In genomic region chr6:68635706-68636513, GRCh38 we compare ENCODE assay signal across 8 cellular contexts. TPM values are rescaled to one million over a fixed set of nuclear protein-coding genes. Genes with fewer than 3 reads are reported as not detected.
A peak's percentile ranks its signal among the peaks of the same experiment; 100 is the strongest.
DNase-seq lines count a peak whose midpoint lies in the region; ATAC-seq and TF ChIP-seq lines count a peak whose summit lies in the region.

No MANE protein-coding gene starts in this region.

- peak overlapping the region; percentile 94 for H3K4me2 ChIP-seq in GM23338
- peak overlapping the region; percentile 98 for H3K4me2 ChIP-seq in trophoblast cell (ENCODE audit: low read length)

- peaks cover 64% of the 10 kb centered on the region for H3K27me3 ChIP-seq in GM23338 (ENCODE audit: insufficient read depth)
- H3K27me3 ChIP-seq in WERI-Rb-1 (ENCODE audit: insufficient read depth, low read depth, severe bottlenecking) = no peaks in the 10 kb centered on the region
- H3K27me3 ChIP-seq in trophoblast cell (ENCODE audit: insufficient read depth, low read length) = peaks cover 11% of the 10 kb centered on the region

- peak; percentile 27 for ATAC-seq in GM23338
- no peak for ATAC-seq in activated CD4-positive, CD25-positive, alpha-beta regulatory T cell treated with anti-CD3 and anti-CD28 coated beads, Interleukin-2, amount 50 U/mL, for 24 hours
- no peak for ATAC-seq in HG02763 (IDR thresholded peaks at IDR 0.05; ENCODE audit: unreplicated experiment)

- H3F3A ChIP-seq in GM23338 (replicated peaks; ENCODE audit: low read depth) = 0 out of 2 replicates have a peak, but pooled peaks cover 6% of the 10 kb centered on the region

- H4K12ac ChIP-seq in trophoblast cell (ENCODE audit: low read depth, low read length) = no peak overlapping the region

- no peak overlapping the region for H2AK5ac ChIP-seq in trophoblast cell (ENCODE audit: low read length)

- WGBS in trophoblast cell (ENCODE audit: extremely low coverage, insufficient coverage, insufficient read length) = no CpG with 5 or more reads among the region's 24 CpGs

- H2AFZ ChIP-seq in GM23338 (peak overlapping the region; percentile 96), trophoblast cell (ENCODE audit: insufficient read depth, low read length, poor library complexity) (peak overlapping the region; percentile 3)

- no peaks in the 10 kb centered on the region for H3K9me2 ChIP-seq in GM23338 (ENCODE audit: insufficient read depth)

- TF ChIP-seq CTCF in AG10803 (conservative IDR thresholded peaks at IDR 0.05; ENCODE audit: low read length) (no peak), GM23338 (conservative IDR thresholded peaks at IDR 0.05; ENCODE audit: low read depth in 2 of 2) (peak in 1 of 2 experiments; percentile 38; a peak in 3 of 4 replicates), WERI-Rb-1 (IDR thresholded peaks at IDR 0.05; ENCODE audit: low read depth, low read length) (no peak)

- H3K27ac ChIP-seq in GM23338 (ENCODE audit: low read depth) = no peak overlapping the region
- peak overlapping the region; percentile 62 for H3K27ac ChIP-seq in WERI-Rb-1
- H3K27ac ChIP-seq in trophoblast cell (ENCODE audit: low read depth, low read length) = no peak overlapping the region

- peaks cover 34% of the 10 kb centered on the region for H3K4me1 ChIP-seq in GM23338 (ENCODE audit: insufficient read depth)
- peaks cover 0 to 2% of the 10 kb centered on the region in 2 experiments for H3K4me1 ChIP-seq in trophoblast cell (ENCODE audit: control insufficient read depth in 1 of 2, insufficient read depth in 2 of 2, low read length in 2 of 2)

- H3K79me1 ChIP-seq in trophoblast cell (ENCODE audit: low read length) = no peaks in the 10 kb centered on the region

- H3K9me3 Mint-ChIP-seq in GM23338 = no peaks in the 10 kb centered on the region

- H3K36me3 ChIP-seq in GM23338 (ENCODE audit: insufficient read depth) (no peaks in the 10 kb centered on the region), WERI-Rb-1 (no peaks in the 10 kb centered on the region), trophoblast cell (ENCODE audit: control insufficient read depth in 1 of 2, insufficient read depth in 2 of 2, low read length in 2 of 2) (no peaks in the 10 kb centered on the region)

- no peak overlapping the region for H3K18ac ChIP-seq in trophoblast cell (ENCODE audit: low read length)

- H4K8ac ChIP-seq in trophoblast cell (ENCODE audit: low read depth, low read length) = no peak overlapping the region

- no peak overlapping the region for H2BK12ac ChIP-seq in trophoblast cell (ENCODE audit: low read length)

- H3K9me3 ChIP-seq in WERI-Rb-1 (ENCODE audit: severe bottlenecking) (no peaks in the 10 kb centered on the region), trophoblast cell (ENCODE audit: insufficient read depth, low read depth, low read length) (no peaks in the 10 kb centered on the region)

- H3K4me1 Mint-ChIP-seq in GM23338 = peaks cover 39% of the 10 kb centered on the region

- H3K23ac ChIP-seq in trophoblast cell (ENCODE audit: low read length) = no peak overlapping the region

- no peak overlapping the region for H3K27ac Mint-ChIP-seq in GM23338

- H3K4ac ChIP-seq in trophoblast cell (ENCODE audit: low read depth, low read length) = no peak overlapping the region

- H3K4me3 Mint-ChIP-seq in GM23338 = peak overlapping the region; percentile 93

- no peaks in the 10 kb centered on the region for H3K79me2 ChIP-seq in GM23338 (replicated peaks; ENCODE audit: insufficient read depth)
- H3K79me2 ChIP-seq in trophoblast cell (ENCODE audit: control insufficient read depth, insufficient read depth, low read length, poor library complexity) = no peaks in the 10 kb centered on the region

- H3K4me3 ChIP-seq in AG10803 (ENCODE audit: low read length) (peak overlapping the region; percentile 63), GM23338 (peak overlapping the region; percentile 85), WERI-Rb-1 (ENCODE audit: low read depth, low read length) (peak overlapping the region; percentile 94), trophoblast cell (ENCODE audit: low read depth, low read length) (peak overlapping the region; percentile 75)

- peaks cover 34% of the 10 kb centered on the region for H3K27me3 Mint-ChIP-seq in GM23338 (ENCODE audit: insufficient read depth, low read depth, poor library complexity)

- H3K9ac ChIP-seq in trophoblast cell (ENCODE audit: low read length) = no peak overlapping the region

- H2BK5ac ChIP-seq in trophoblast cell (ENCODE audit: low read depth, low read length, poor library complexity) = no peak overlapping the region

- no peak overlapping the region for H4K91ac ChIP-seq in trophoblast cell (ENCODE audit: low read depth, low read length)

- no peak overlapping the region for H2BK120ac ChIP-seq in trophoblast cell (ENCODE audit: insufficient read depth, low read length, poor library complexity)

- H3K14ac ChIP-seq in trophoblast cell (ENCODE audit: low read length) = no peak overlapping the region

- no peaks in the 10 kb centered on the region for H3K36me3 Mint-ChIP-seq in GM23338 (ENCODE audit: low read depth)

- DNase-seq in AG10803 (ENCODE audit: low read depth) = no peak
- DNase-seq in GM23338 (ENCODE audit: low spot score) = peak; percentile 57
- peak; percentile 42 for DNase-seq in WERI-Rb-1
- peak; percentile 77 for DNase-seq in globus pallidus (ENCODE audit: low spot score)
- no peak for DNase-seq in trophoblast cell
- DNase-seq in RKO (ENCODE audit: low spot score) = no peak

- H4K20me1 ChIP-seq in GM23338 (replicated peaks; ENCODE audit: insufficient read depth) = no peaks in the 10 kb centered on the region

TF ChIP-seq in GM23338, 12 proteins besides CTCF, POLR2A, EP300 and RAD21:
- TF ChIP-seq NANOG (IDR thresholded peaks at IDR 0.05; ENCODE audit: borderline replicate concordance) = no peak
- no peak for TF ChIP-seq CREB1 (CRISPR knock-in tag; IDR thresholded peaks at IDR 0.05; ENCODE audit: low read depth)
- TF ChIP-seq EZH2 (IDR thresholded peaks at IDR 0.05; ENCODE audit: low read depth, unreplicated experiment) = peak; percentile 33
- TF ChIP-seq ETS1 (IDR thresholded peaks at IDR 0.05) = no peak
- no peak for TF ChIP-seq ZNF331 (CRISPR knock-in tag; IDR thresholded peaks at IDR 0.05; ENCODE audit: low read depth)

RNA-seq across cellular contexts. Expression of gene ADGRB3, which starts 0.8 kb away (rescaled TPM):
- total RNA-seq in GM23338 (2014; rRNA removed; shearing (Covaris generic)) = 1.9 and 4.0 TPM in 2 replicates
- 0.63 and 0.92 TPM in 2 replicates for polyA plus RNA-seq in GM23338 (2016; fragmentation: Nextera tagmentation; extraction: Ambion mirVana)
- 0.01 and 0.03 TPM in 2 replicates for polyA plus RNA-seq in trophoblast cell (2013)

Comparison
In these comparisons a context has a peak if more than half of its experiments do, and no peak if none do; other contexts are left out.
1. DNase-seq: peak in GM23338 (single experiment), WERI-Rb-1 (single experiment) and globus pallidus (single experiment); none in AG10803 (single experiment), trophoblast cell (0 of 2) and RKO (single experiment).
2. Peak in every context shown above with its lines, with median percentiles within 50 percentile points of each other: H3K4me3 ChIP-seq.